1 cellular context compared by ENCODE assay signal in the genomic region with DNA sequence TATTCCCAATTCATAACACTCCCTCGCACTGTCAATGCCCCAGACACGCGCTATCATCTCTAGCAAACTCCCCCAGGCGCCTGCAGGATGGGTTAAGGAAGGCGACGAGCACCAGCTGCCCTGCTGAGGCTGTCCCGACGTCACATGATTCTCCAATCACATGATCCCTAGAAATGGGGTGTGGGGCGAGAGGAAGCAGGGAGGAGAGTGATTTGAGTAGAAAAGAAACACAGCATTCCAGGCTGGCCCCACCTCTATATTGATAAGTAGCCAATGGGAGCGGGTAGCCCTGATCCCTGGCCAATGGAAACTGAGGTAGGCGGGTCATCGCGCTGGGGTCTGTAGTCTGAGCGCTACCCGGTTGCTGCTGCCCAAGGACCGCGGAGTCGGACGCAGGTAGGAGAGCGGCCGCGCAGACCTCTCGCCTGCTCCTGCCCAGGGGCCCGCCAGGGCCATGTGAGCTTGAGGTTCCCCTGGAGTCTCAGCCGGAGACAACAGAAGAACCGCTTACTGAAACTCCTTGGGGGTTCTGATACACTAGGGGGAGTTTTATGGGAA.
A peak's percentile ranks its signal among the peaks of the same experiment; 100 is the strongest.
TF ChIP-seq lines count a peak whose summit lies in the region.

GRN (plus strand) TSS at position 364 of the 558 bp plus-strand sequence. CDS start 3,863 bp downstream, outside the sequence.

TF ChIP-seq in WTC11, 78 proteins besides CTCF, POLR2A, EP300 and RAD21 (continued from another document and continues in another):
- TF ChIP-seq, protein P1, sequence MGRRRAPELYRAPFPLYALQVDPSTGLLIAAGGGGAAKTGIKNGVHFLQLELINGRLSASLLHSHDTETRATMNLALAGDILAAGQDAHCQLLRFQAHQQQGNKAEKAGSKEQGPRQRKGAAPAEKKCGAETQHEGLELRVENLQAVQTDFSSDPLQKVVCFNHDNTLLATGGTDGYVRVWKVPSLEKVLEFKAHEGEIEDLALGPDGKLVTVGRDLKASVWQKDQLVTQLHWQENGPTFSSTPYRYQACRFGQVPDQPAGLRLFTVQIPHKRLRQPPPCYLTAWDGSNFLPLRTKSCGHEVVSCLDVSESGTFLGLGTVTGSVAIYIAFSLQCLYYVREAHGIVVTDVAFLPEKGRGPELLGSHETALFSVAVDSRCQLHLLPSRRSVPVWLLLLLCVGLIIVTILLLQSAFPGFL (CRISPR knock-in tag; IDR thresholded peaks at IDR 0.05; ENCODE audit: borderline replicate concordance): no peak
- TF ChIP-seq FOXP4 (CRISPR knock-in tag; IDR thresholded peaks at IDR 0.05) (no peak; the same call in 1 of the 2 replicates), PRRX2 (CRISPR knock-in tag; IDR thresholded peaks at IDR 0.05) (no peak), EMX1 (CRISPR knock-in tag; IDR thresholded peaks at IDR 0.05) (no peak), FOXP1 (CRISPR knock-in tag; IDR thresholded peaks at IDR 0.05; ENCODE audit: borderline replicate concordance) (0 out of 2 replicates have a peak, but pooled peaks have one; percentile 11), JAZF1 (CRISPR knock-in tag; IDR thresholded peaks at IDR 0.05) (no peak), TEAD1 (CRISPR knock-in tag; IDR thresholded peaks at IDR 0.05) (no peak; the same call in 1 of the 2 replicates), FOXJ3 (CRISPR knock-in tag; IDR thresholded peaks at IDR 0.05; ENCODE audit: borderline replicate concordance) (no peak), KAT7 (CRISPR knock-in tag; IDR thresholded peaks at IDR 0.05; ENCODE audit: borderline replicate concordance) (no peak), ELF4 (CRISPR knock-in tag; IDR thresholded peaks at IDR 0.05; ENCODE audit: low read depth) (no peak), ZNF232 (CRISPR knock-in tag; IDR thresholded peaks at IDR 0.05) (no peak), ZNF423 (CRISPR knock-in tag; IDR thresholded peaks at IDR 0.05) (no peak), JUN (CRISPR knock-in tag; IDR thresholded peaks at IDR 0.05) (no peak), ZNF532 (CRISPR knock-in tag; IDR thresholded peaks at IDR 0.05; ENCODE audit: borderline replicate concordance) (no peak), FOXK1 (CRISPR knock-in tag; IDR thresholded peaks at IDR 0.05) (peak; percentile 88), SOX15 (CRISPR knock-in tag; IDR thresholded peaks at IDR 0.05) (no peak), ZNF416 (CRISPR knock-in tag; IDR thresholded peaks at IDR 0.05) (no peak), NR3C1 (CRISPR knock-in tag; conservative IDR thresholded peaks at IDR 0.05; ENCODE audit: low read depth) (no peak), NFATC4 (CRISPR knock-in tag; IDR thresholded peaks at IDR 0.05) (no peak), CREM (CRISPR knock-in tag; IDR thresholded peaks at IDR 0.05) (no peak), TP53 (CRISPR knock-in tag; IDR thresholded peaks at IDR 0.05) (no peak), ZBTB21 (CRISPR knock-in tag; IDR thresholded peaks at IDR 0.05; ENCODE audit: borderline replicate concordance) (no peak), NR1H2 (CRISPR knock-in tag; IDR thresholded peaks at IDR 0.05) (no peak), E2F1 (CRISPR knock-in tag; IDR thresholded peaks at IDR 0.05) (no peak), IRF2 (CRISPR knock-in tag; IDR thresholded peaks at IDR 0.05; ENCODE audit: borderline replicate concordance, low read depth) (no peak), GABPB1 (CRISPR knock-in tag; IDR thresholded peaks at IDR 0.05) (no peak), RORB (CRISPR knock-in tag; IDR thresholded peaks at IDR 0.05) (no peak), CDX4 (CRISPR knock-in tag; IDR thresholded peaks at IDR 0.05; ENCODE audit: borderline replicate concordance) (no peak), ZNF671 (CRISPR knock-in tag; IDR thresholded peaks at IDR 0.05) (no peak), ETV6 (CRISPR knock-in tag; IDR thresholded peaks at IDR 0.05) (peak; percentile 88), ERG (CRISPR knock-in tag; IDR thresholded peaks at IDR 0.05) (no peak), MYBL2 (CRISPR knock-in tag; IDR thresholded peaks at IDR 0.05) (no peak), NFYB (CRISPR knock-in tag; conservative IDR thresholded peaks at IDR 0.05; ENCODE audit: low read depth) (peak; percentile 85), SP1 (CRISPR knock-in tag; conservative IDR thresholded peaks at IDR 0.05) (peak; percentile 53; the same call in 1 of the 2 replicates), HMGA2 (CRISPR knock-in tag; IDR thresholded peaks at IDR 0.05) (no peak), GRHL2 (CRISPR knock-in tag; IDR thresholded peaks at IDR 0.05; ENCODE audit: insufficient replicate concordance, severe bottlenecking) (no peak)
- TF ChIP-seq, protein P2, sequence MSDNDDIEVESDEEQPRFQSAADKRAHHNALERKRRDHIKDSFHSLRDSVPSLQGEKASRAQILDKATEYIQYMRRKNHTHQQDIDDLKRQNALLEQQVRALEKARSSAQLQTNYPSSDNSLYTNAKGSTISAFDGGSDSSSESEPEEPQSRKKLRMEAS (CRISPR knock-in tag; IDR thresholded peaks at IDR 0.05): peak; percentile 66
- TF ChIP-seq, protein P3, sequence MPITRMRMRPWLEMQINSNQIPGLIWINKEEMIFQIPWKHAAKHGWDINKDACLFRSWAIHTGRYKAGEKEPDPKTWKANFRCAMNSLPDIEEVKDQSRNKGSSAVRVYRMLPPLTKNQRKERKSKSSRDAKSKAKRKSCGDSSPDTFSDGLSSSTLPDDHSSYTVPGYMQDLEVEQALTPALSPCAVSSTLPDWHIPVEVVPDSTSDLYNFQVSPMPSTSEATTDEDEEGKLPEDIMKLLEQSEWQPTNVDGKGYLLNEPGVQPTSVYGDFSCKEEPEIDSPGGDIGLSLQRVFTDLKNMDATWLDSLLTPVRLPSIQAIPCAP (CRISPR knock-in tag; IDR thresholded peaks at IDR 0.05): no peak
- TF ChIP-seq, protein P4, sequence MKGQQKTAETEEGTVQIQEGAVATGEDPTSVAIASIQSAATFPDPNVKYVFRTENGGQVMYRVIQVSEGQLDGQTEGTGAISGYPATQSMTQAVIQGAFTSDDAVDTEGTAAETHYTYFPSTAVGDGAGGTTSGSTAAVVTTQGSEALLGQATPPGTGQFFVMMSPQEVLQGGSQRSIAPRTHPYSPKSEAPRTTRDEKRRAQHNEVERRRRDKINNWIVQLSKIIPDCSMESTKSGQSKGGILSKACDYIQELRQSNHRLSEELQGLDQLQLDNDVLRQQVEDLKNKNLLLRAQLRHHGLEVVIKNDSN (CRISPR knock-in tag; IDR thresholded peaks at IDR 0.05): peak; percentile 99
- TF ChIP-seq, protein P5, sequence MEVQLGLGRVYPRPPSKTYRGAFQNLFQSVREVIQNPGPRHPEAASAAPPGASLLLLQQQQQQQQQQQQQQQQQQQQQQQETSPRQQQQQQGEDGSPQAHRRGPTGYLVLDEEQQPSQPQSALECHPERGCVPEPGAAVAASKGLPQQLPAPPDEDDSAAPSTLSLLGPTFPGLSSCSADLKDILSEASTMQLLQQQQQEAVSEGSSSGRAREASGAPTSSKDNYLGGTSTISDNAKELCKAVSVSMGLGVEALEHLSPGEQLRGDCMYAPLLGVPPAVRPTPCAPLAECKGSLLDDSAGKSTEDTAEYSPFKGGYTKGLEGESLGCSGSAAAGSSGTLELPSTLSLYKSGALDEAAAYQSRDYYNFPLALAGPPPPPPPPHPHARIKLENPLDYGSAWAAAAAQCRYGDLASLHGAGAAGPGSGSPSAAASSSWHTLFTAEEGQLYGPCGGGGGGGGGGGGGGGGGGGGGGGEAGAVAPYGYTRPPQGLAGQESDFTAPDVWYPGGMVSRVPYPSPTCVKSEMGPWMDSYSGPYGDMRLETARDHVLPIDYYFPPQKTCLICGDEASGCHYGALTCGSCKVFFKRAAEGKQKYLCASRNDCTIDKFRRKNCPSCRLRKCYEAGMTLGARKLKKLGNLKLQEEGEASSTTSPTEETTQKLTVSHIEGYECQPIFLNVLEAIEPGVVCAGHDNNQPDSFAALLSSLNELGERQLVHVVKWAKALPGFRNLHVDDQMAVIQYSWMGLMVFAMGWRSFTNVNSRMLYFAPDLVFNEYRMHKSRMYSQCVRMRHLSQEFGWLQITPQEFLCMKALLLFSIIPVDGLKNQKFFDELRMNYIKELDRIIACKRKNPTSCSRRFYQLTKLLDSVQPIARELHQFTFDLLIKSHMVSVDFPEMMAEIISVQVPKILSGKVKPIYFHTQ (CRISPR knock-in tag; IDR thresholded peaks at IDR 0.05): no peak
- TF ChIP-seq, protein P6, sequence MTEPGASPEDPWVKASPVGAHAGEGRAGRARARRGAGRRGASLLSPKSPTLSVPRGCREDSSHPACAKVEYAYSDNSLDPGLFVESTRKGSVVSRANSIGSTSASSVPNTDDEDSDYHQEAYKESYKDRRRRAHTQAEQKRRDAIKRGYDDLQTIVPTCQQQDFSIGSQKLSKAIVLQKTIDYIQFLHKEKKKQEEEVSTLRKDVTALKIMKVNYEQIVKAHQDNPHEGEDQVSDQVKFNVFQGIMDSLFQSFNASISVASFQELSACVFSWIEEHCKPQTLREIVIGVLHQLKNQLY (CRISPR knock-in tag; IDR thresholded peaks at IDR 0.05): no peak
